ENCODE assay signal across 22 cellular contexts in genomic region chr12:92911339-92911738, GRCh38. TPM values are rescaled to one million over a fixed set of nuclear protein-coding genes. Genes with fewer than 3 reads are reported as not detected.
DNase-seq lines count a peak whose midpoint lies in the region; ATAC-seq and TF ChIP-seq lines count a peak whose summit lies in the region.
"Had no signal": no experiment of that assay in that cellular context is flagged by ENCODE, and none has a peak within 500 bp of the region (broad histone marks: within the 10 kb centered on the region; RNA-seq: fewer than 3 reads in every experiment).

No MANE protein-coding gene starts in this region.

- peaks cover 36% of the 10 kb centered on the region for H4K20me1 ChIP-seq in IMR-90 (ENCODE audit: insufficient read depth, low read length)

- TF ChIP-seq EP300 in tibial nerve (IDR thresholded peaks at IDR 0.05) = no peak

- peak overlapping the region; percentile 4 for H2BK5ac ChIP-seq in IMR-90 (ENCODE audit: low read depth, low read length, poor library complexity, severe bottlenecking)

- no peak overlapping the region for H2AFZ ChIP-seq in IMR-90 (replicated peaks; ENCODE audit: low read length, poor library complexity)

- H3K4me3 ChIP-seq in IMR-90 (ENCODE audit: insufficient read depth, low read depth, low read length) = no peak overlapping the region
- H3K4me3 ChIP-seq in tibial nerve = no peak overlapping the region
- H3K4me3 ChIP-seq: body of pancreas, Peyer's patch, right atrium auricular region, thoracic aorta had no signal

- H3K36me3 Mint-ChIP-seq in activated T-cell treated with anti-CD3 and anti-CD28 coated beads, Interleukin-2, amount 50 U/mL, for 72 hours (ENCODE audit: insufficient read depth in 2 of 2) = peaks cover 0 to 16% of the 10 kb centered on the region in 2 donors
- peaks cover 33% of the 10 kb centered on the region for H3K36me3 Mint-ChIP-seq in activated CD8-positive, alpha-beta T cell treated with anti-CD3 and anti-CD28 coated beads for 36 hours (ENCODE audit: low read depth)
- H3K36me3 Mint-ChIP-seq in naive thymus-derived CD8-positive, alpha-beta T cell = peaks cover 0 to 13% (median 2%) of the 10 kb centered on the region in 3 donors

- no peak for TF ChIP-seq POLR2A in IMR-90 (IDR thresholded peaks at IDR 0.05; ENCODE audit: low read depth, low read length)
- TF ChIP-seq POLR2A in tibial nerve (IDR thresholded peaks at IDR 0.05) = no peak

- H2BK15ac ChIP-seq in IMR-90 (ENCODE audit: low read depth, low read length) = no peak overlapping the region

- peaks cover 60% of the 10 kb centered on the region for H3K4me1 Mint-ChIP-seq in activated T-cell treated with anti-CD3 and anti-CD28 coated beads, Interleukin-2, amount 50 U/mL, for 72 hours (ENCODE audit: low read depth)
- peaks cover 56% of the 10 kb centered on the region for H3K4me1 Mint-ChIP-seq in activated CD8-positive, alpha-beta T cell treated with anti-CD3 and anti-CD28 coated beads for 36 hours (ENCODE audit: low read depth)
- H3K4me1 Mint-ChIP-seq in naive thymus-derived CD8-positive, alpha-beta T cell = peaks cover 27 to 73% (median 61%) of the 10 kb centered on the region in 4 donors

- H3K23ac ChIP-seq in IMR-90 (ENCODE audit: low read depth, low read length) = no peak overlapping the region

- H2AK5ac ChIP-seq in IMR-90 (ENCODE audit: low read depth, low read length) = no peak overlapping the region

- H3K9me3 Mint-ChIP-seq in activated T-cell treated with anti-CD3 and anti-CD28 coated beads, Interleukin-2, amount 50 U/mL, for 72 hours = peaks cover 3% of the 10 kb centered on the region in 2 donors
- H3K9me3 Mint-ChIP-seq in activated CD8-positive, alpha-beta T cell treated with anti-CD3 and anti-CD28 coated beads for 36 hours = peaks cover 6% of the 10 kb centered on the region
- H3K9me3 Mint-ChIP-seq in naive thymus-derived CD8-positive, alpha-beta T cell = peaks cover 0 to 1% (median 0%) of the 10 kb centered on the region in 9 donors

- H2BK20ac ChIP-seq in IMR-90 (ENCODE audit: low read depth, low read length) = no peak overlapping the region

- H3K9ac ChIP-seq in IMR-90 (ENCODE audit: low read depth, low read length) = no peak overlapping the region

- H2BK120ac ChIP-seq in IMR-90 (ENCODE audit: low read depth, low read length) = no peak overlapping the region

- DNase-seq in activated T-cell treated with anti-CD3 and anti-CD28 coated beads, Interleukin-2, amount 50 U/mL, for 72 hours = no peak
- DNase-seq in activated T-cell treated with anti-CD3 and anti-CD28 coated beads for 4 hours (no peak), IMR-90 (no peak), NCI-H526 treated with DMSO at 0.1 percent for 48 hours (lab: John Stamatoyannopoulos, UW) (no peak), tibial nerve (ENCODE audit: low spot score in 2 of 2) (no peak), NCI-H1105 treated with DMSO at 0.1 percent for 48 hours (lab: John Stamatoyannopoulos, UW) (no peak)
- DNase-seq in activated CD8-positive, alpha-beta T cell treated with anti-CD3 and anti-CD28 coated beads for 36 hours = no peak
- DNase-seq in naive thymus-derived CD8-positive, alpha-beta T cell = no peak
- DNase-seq: ACHN; activated naive CD4-positive, alpha-beta T cell treated with anti-CD3 and anti-CD28 coated beads, Interleukin-2, amount 50 U/mL, for 16 hours; body of pancreas; C1 segment of cervical spinal cord; DMS 273 treated with DMSO at 0.1 percent for 48 hours; GDM1; left cardiac atrium; naive B cell; NCI-H1694; Peyer's patch; stimulated activated CD4-positive, alpha-beta T cell treated with anti-CD3 and anti-CD28 coated beads, Interleukin-15, amount 100 ng/mL, for 24 hours had no signal

- H3K9me1 ChIP-seq in IMR-90 (ENCODE audit: insufficient read depth, low read length) = peaks cover 5% of the 10 kb centered on the region; the same call in 1 of the 2 replicates

- POLR2A ChIA-PET in IMR-90 (lab: Charles Lee; ENCODE audit: unreplicated experiment) = no interaction called here
- POLR2A ChIA-PET in activated CD8-positive, alpha-beta T cell treated with anti-CD3 and anti-CD28 coated beads for 36 hours (lab: Charles Lee) = interaction anchor here (3.7 kb wide), 1 partner anchor 17 kb away, joined by 21 read pairs; the partner anchor contains the start of gene EEA1
- POLR2A ChIA-PET in naive thymus-derived CD8-positive, alpha-beta T cell (lab: Charles Lee) = interaction anchor here (3.6 kb wide), 1 partner anchor 17 kb away, joined by 35 read pairs; the partner anchor contains the start of gene EEA1

- dilution Hi-C loops in IMR-90 (cut with HindIII; ENCODE audit: low sequenced_read_pairs, unreplicated experiment) = no loop called here

- H3K9me3 ChIP-seq in IMR-90 (ENCODE audit: control insufficient read depth, insufficient read depth, low read length) (peaks cover 3% of the 10 kb centered on the region; the same call in 1 of the 2 replicates), tibial nerve (peaks cover 0 to 9% (median 1%) of the 10 kb centered on the region in 4 donors)
- H3K9me3 ChIP-seq: Peyer's patch, thoracic aorta had no signal

- no peak overlapping the region for H4K91ac ChIP-seq in IMR-90 (ENCODE audit: insufficient read depth, low read depth, low read length)

- intact Hi-C loops in IMR-90 (cut with micrococcal nuclease) = no loop called here
- intact Hi-C loops in activated CD8-positive, alpha-beta T cell treated with anti-CD3 and anti-CD28 coated beads for 36 hours (cut with micrococcal nuclease) = no loop called here

- H3K14ac ChIP-seq in IMR-90 (replicated peaks; ENCODE audit: low read depth, low read length) = no peak overlapping the region

- in situ Hi-C loops in IMR-90 (cut with MboI; ENCODE audit: low sequenced_read_pairs) = no loop called here

- no peak overlapping the region for H3K4me2 ChIP-seq in IMR-90 (ENCODE audit: low read depth, low read length)

- WGBS in IMR-90 (ENCODE audit: extremely low coverage in 2 of 2, insufficient read length in 1 of 2), 2 experiments = no CpG with 5 or more reads among the region's 2 CpGs
- WGBS in tibial nerve, 2 donors = 65 to 81% methylated on average over 2 of the region's 2 CpGs

- peaks cover 26 to 69% of the 10 kb centered on the region in 2 experiments for H3K79me1 ChIP-seq in IMR-90 (ENCODE audit: low read depth in 1 of 2, low read length in 2 of 2)

- H3K4me3 Mint-ChIP-seq in activated T-cell treated with anti-CD3 and anti-CD28 coated beads, Interleukin-2, amount 50 U/mL, for 72 hours = peak overlapping the region; percentile 59 to 82
- no peak overlapping the region for H3K4me3 Mint-ChIP-seq in activated CD8-positive, alpha-beta T cell treated with anti-CD3 and anti-CD28 coated beads for 36 hours
- peak overlapping the region in 7 of 10 donors; percentile 1 to 55 (median 42) for H3K4me3 Mint-ChIP-seq in naive thymus-derived CD8-positive, alpha-beta T cell
- H3K4me3 Mint-ChIP-seq: naive B cell had no signal

- H3K56ac ChIP-seq in IMR-90 (ENCODE audit: extremely low read depth, insufficient read depth, low read length) = no peak overlapping the region

- no peak overlapping the region for H2AK9ac ChIP-seq in IMR-90 (replicated peaks; ENCODE audit: low read depth, low read length, poor library complexity)

- H3K4ac ChIP-seq in IMR-90 (ENCODE audit: low read depth, low read length) = no peak overlapping the region

- CTCF ChIA-PET in IMR-90 (lab: Yijun Ruan, JAX) = no interaction called here
- CTCF ChIA-PET in activated CD8-positive, alpha-beta T cell treated with anti-CD3 and anti-CD28 coated beads for 36 hours (lab: Charles Lee) = interaction anchor here (1.4 to 2.0 kb wide), 3 partner anchors 12 to 84 kb away, joined by 4 to 6 read pairs (median 4); no protein-coding TSS in a partner anchor

- H3K27ac ChIP-seq in IMR-90 (ENCODE audit: insufficient read depth, low read length) (no peak overlapping the region), tibial nerve (peak overlapping the region in 1 of 4 donors; percentile 38)
- H3K27ac ChIP-seq: body of pancreas, Peyer's patch, right atrium auricular region, thoracic aorta had no signal

- no peaks in the 10 kb centered on the region for H3K36me3 ChIP-seq in IMR-90 (ENCODE audit: control insufficient read depth, insufficient read depth, low read length)
- H3K36me3 ChIP-seq in tibial nerve = peaks cover 0 to 10% (median 0%) of the 10 kb centered on the region in 3 donors
- H3K36me3 ChIP-seq: Peyer's patch, thoracic aorta had no signal

- no peak overlapping the region for H4K5ac ChIP-seq in IMR-90 (ENCODE audit: low read depth, low read length)

- no peak overlapping the region for H4K8ac ChIP-seq in IMR-90 (ENCODE audit: low read depth in 2 of 2, low read length in 2 of 2)

- TF ChIP-seq CTCF in IMR-90 (conservative IDR thresholded peaks at IDR 0.05; ENCODE audit: low read depth, low read length) (no peak), tibial nerve (IDR thresholded peaks at IDR 0.05) (no peak)
- TF ChIP-seq CTCF in activated CD8-positive, alpha-beta T cell treated with anti-CD3 and anti-CD28 coated beads for 36 hours (IDR thresholded peaks at IDR 0.05) = no peak

- TF ChIP-seq RAD21 in IMR-90 (IDR thresholded peaks at IDR 0.05; ENCODE audit: low read length) = no peak

- peak overlapping the region; percentile 82 for H3K27ac Mint-ChIP-seq in activated T-cell treated with anti-CD3 and anti-CD28 coated beads, Interleukin-2, amount 50 U/mL, for 72 hours
- peak overlapping the region; percentile 85 for H3K27ac Mint-ChIP-seq in activated CD8-positive, alpha-beta T cell treated with anti-CD3 and anti-CD28 coated beads for 36 hours
- peak overlapping the region in 6 of 10 donors; percentile 9 to 94 (median 80) for H3K27ac Mint-ChIP-seq in naive thymus-derived CD8-positive, alpha-beta T cell

- ATAC-seq in activated T-cell treated with anti-CD3 and anti-CD28 coated beads, Interleukin-2, amount 50 U/mL, for 72 hours (replicated peaks in 1 of 2) = peak in 1 of 2 donors; percentile 26
- no peak for ATAC-seq in IMR-90 (ENCODE audit: low read depth)
- ATAC-seq in activated CD8-positive, alpha-beta T cell treated with anti-CD3 and anti-CD28 coated beads for 36 hours = no peak
- no peak for ATAC-seq in naive thymus-derived CD8-positive, alpha-beta T cell
- ATAC-seq: body of pancreas, HepG2 had no signal

- H3K4me1 ChIP-seq in IMR-90 (ENCODE audit: control insufficient read depth, insufficient read depth, low read length) (peaks cover 2% of the 10 kb centered on the region; the same call in 1 of the 2 replicates), tibial nerve (peaks cover 0 to 18% (median 2%) of the 10 kb centered on the region in 4 donors)
- H3K4me1 ChIP-seq: body of pancreas, right atrium auricular region had no signal

- no peaks in the 10 kb centered on the region for H3K27me3 Mint-ChIP-seq in activated T-cell treated with anti-CD3 and anti-CD28 coated beads, Interleukin-2, amount 50 U/mL, for 72 hours (ENCODE audit: low read depth)
- H3K27me3 Mint-ChIP-seq in activated CD8-positive, alpha-beta T cell treated with anti-CD3 and anti-CD28 coated beads for 36 hours = no peaks in the 10 kb centered on the region
- H3K27me3 Mint-ChIP-seq in naive thymus-derived CD8-positive, alpha-beta T cell = no peaks in the 10 kb centered on the region
- H3K27me3 Mint-ChIP-seq: naive B cell had no signal

- H3K18ac ChIP-seq in IMR-90 (ENCODE audit: low read depth, low read length) = no peak overlapping the region

- BruUV-seq in IMR-90 (replicated peaks; lab: Mats Ljungman, UMichigan) = no TSS peak

- H3K27me3 ChIP-seq in IMR-90 (ENCODE audit: control insufficient read depth, insufficient read depth, low read length) (no peaks in the 10 kb centered on the region), tibial nerve (no peaks in the 10 kb centered on the region)
- H3K27me3 ChIP-seq: body of pancreas, Peyer's patch, right atrium auricular region had no signal

RNA-seq across cellular contexts. Expression of gene EEA1, which starts 17.8 kb away (rescaled TPM):
- total RNA-seq in activated T-cell treated with anti-CD3 and anti-CD28 coated beads, Interleukin-2, amount 50 U/mL, for 72 hours = 10 to 100 TPM; 17.6 to 20.1 TPM
- total RNA-seq in IMR-90 (2012; rRNA removed) = 12.5 and 23.9 TPM in 2 replicates
- 4.6 and 4.8 TPM in 2 replicates for polyA plus RNA-seq in IMR-90 (2012; rRNA removed)
- 0.26 and 0.33 TPM in 2 replicates for polyA plus RNA-seq in IMR-90 (2012; cell fraction: cytosol; rRNA removed)
- polyA plus RNA-seq in IMR-90 (2012; cell fraction: nucleus; rRNA removed; ENCODE audit: low replicate concordance) = 0.34 and 3.3 TPM in 2 replicates
- total RNA-seq in activated CD8-positive, alpha-beta T cell treated with anti-CD3 and anti-CD28 coated beads for 36 hours = 10 to 100 TPM; 20.8 to 21.7 TPM
- 10 to 100 TPM; 17.4 to 22.0 TPM for total RNA-seq in naive thymus-derived CD8-positive, alpha-beta T cell
- polyA plus RNA-seq in naive thymus-derived CD8-positive, alpha-beta T cell = 10 to 100 TPM in 1 of 3 donors, 1 to 10 TPM in 2; 6.8 to 13.3 (median 7.9) TPM
- total RNA-seq in tibial nerve = 10 to 100 TPM; 18.4 to 34.8 (median 24.1) TPM
